ENCODE assay signal across 13 cellular contexts in the genomic region with DNA sequence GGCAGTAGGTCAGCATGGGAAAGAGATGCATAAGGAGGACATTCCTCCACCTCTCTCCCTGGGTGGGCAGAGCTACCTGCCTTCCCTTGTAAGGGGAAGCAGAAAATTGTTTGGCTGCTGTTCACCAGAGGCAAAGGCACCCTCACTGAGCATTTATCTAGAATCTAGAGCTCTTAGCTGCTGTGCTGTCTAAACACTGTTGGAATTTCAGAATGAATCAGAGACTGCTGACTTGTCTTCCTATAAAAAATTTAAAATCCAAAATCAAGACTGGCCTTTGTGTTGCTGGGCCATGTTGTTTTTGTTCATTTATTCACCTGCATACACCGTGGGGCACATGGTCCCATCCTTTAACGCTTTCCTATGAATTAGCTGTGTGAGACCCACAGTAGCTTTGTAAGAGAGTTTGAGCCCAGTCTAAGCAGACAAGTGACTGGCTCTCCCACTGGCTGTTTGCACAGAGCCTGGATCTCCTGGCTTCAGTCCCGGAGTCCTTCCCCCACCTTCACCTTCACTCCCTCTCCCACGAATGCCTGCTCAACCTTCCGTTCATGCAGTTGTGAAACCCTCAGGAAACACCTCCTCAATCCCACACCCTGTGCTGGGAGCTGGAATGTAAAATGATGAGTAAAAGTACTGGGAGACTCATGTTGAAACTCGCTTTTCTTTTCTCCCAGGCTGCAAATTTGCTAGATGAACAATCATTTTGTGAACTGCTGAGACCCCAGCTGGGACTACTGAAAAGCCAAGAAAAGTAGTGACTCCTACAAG.
DNase-seq lines count a peak whose midpoint lies in the region; ATAC-seq and TF ChIP-seq lines count a peak whose summit lies in the region.
"Had no signal": no experiment of that assay in that cellular context is flagged by ENCODE, and none has a peak within 500 bp of the region (broad histone marks: within the 10 kb centered on the region; RNA-seq: fewer than 3 reads in every experiment).

No MANE protein-coding gene starts in this region.

- in situ Hi-C loops in GM23248 (cut with MboI) = no loop called here

- no peaks in the 10 kb centered on the region for H3K79me2 ChIP-seq in GM23248 (ENCODE audit: insufficient read depth)

- no peaks in the 10 kb centered on the region for H4K20me1 ChIP-seq in GM23248 (ENCODE audit: insufficient read depth)

- H3K9me2 ChIP-seq in GM23248 (ENCODE audit: insufficient read depth) = no peaks in the 10 kb centered on the region

- no peak for ATAC-seq in GM18520 (IDR thresholded peaks at IDR 0.05; ENCODE audit: unreplicated experiment)
- no peak for ATAC-seq in stimulated activated naive CD8-positive, alpha-beta T cell treated with anti-CD3 and anti-CD28 coated beads, Interleukin-15, Interleukin-2, amounts not matched to agents 100 U/mL and 50 U/mL, for 24 hours
- ATAC-seq: gastroesophageal sphincter, T-cell had no signal

- peak overlapping the region; percentile 52 for H2AFZ ChIP-seq in GM23248

- H3K27ac ChIP-seq in GM23248 (peak overlapping the region; percentile 89), VCaP (peak overlapping the region; percentile 59)
- H3K27ac ChIP-seq: ascending aorta, gastroesophageal sphincter had no signal

- H3K27me3 ChIP-seq in GM23248 (replicated peaks; ENCODE audit: insufficient read depth) (no peaks in the 10 kb centered on the region), BE2C (no peaks in the 10 kb centered on the region)
- H3K27me3 ChIP-seq: ascending aorta had no signal

- H3K4me2 ChIP-seq in GM23248 (ENCODE audit: unreplicated experiment) = peak overlapping the region; percentile 71

- DNase-seq in GM23248 = peak; percentile 81
- DNase-seq in fibroblast of the aortic adventitia (ENCODE audit: low read depth) = peak; percentile 47
- peak; percentile 77 for DNase-seq in skeletal muscle cell (ENCODE audit: low read depth)
- DNase-seq in BE2C = no peak
- DNase-seq in stimulated activated naive CD8-positive, alpha-beta T cell treated with anti-CD3 and anti-CD28 coated beads, Interleukin-15, Interleukin-2, amounts not matched to agents 100 U/mL and 50 U/mL, for 24 hours = no peak
- DNase-seq in NCI-H446 (lab: John Stamatoyannopoulos, UW) = no peak
- DNase-seq: DMS153, NCI-H510A treated with DMSO at 0.1 percent for 48 hours, T-cell had no signal

- no peaks in the 10 kb centered on the region for H3K36me3 ChIP-seq in GM23248 (ENCODE audit: low read depth)
- H3K36me3 ChIP-seq in BE2C = no peaks in the 10 kb centered on the region
- H3K36me3 ChIP-seq: ascending aorta, gastroesophageal sphincter had no signal

- H3K4me1 ChIP-seq in GM23248 (ENCODE audit: insufficient read depth) = peaks cover 15% of the 10 kb centered on the region
- H3K4me1 ChIP-seq in BE2C = no peaks in the 10 kb centered on the region
- H3K4me1 ChIP-seq: ascending aorta had no signal

- H3K4me3 ChIP-seq in GM23248 = peak overlapping the region; percentile 50
- no peak overlapping the region for H3K4me3 ChIP-seq in fibroblast of the aortic adventitia (ENCODE audit: low read depth, low read length)
- no peak overlapping the region for H3K4me3 ChIP-seq in skeletal muscle cell (ENCODE audit: low read depth, low read length)
- no peak overlapping the region for H3K4me3 ChIP-seq in BE2C (ENCODE audit: low read depth, low read length)
- H3K4me3 ChIP-seq: ascending aorta, gastroesophageal sphincter had no signal

- H3F3A ChIP-seq in GM23248 (ENCODE audit: insufficient read depth) = peaks cover 27% of the 10 kb centered on the region

- WGBS in GM23248 (ENCODE audit: low coverage in 1 of 2, low lambda C conversion rate in 2 of 2, missing lambda C conversion rate in 2 of 2), 2 experiments = 14 to 17% methylated on average over 6 of the region's 6 CpGs

- no peaks in the 10 kb centered on the region for H3K9me3 ChIP-seq in GM23248 (ENCODE audit: low read depth)
- no peaks in the 10 kb centered on the region for H3K9me3 ChIP-seq in BE2C
- H3K9me3 ChIP-seq: ascending aorta, gastroesophageal sphincter had no signal

- peak overlapping the region; percentile 71 for H3K9ac ChIP-seq in GM23248

- no peak for TF ChIP-seq CTCF in VCaP (conservative IDR thresholded peaks at IDR 0.05)
- no peak for TF ChIP-seq CTCF in fibroblast of the aortic adventitia (IDR thresholded peaks at IDR 0.05; ENCODE audit: insufficient read depth, low read length)
- no peak for TF ChIP-seq CTCF in BE2C (IDR thresholded peaks at IDR 0.05; ENCODE audit: low read depth, low read length)

Comparison
In these comparisons a context has a peak if more than half of its experiments do, and no peak if none do; other contexts are left out.
1. DNase-seq: peak in GM23248 (single experiment), fibroblast of the aortic adventitia (single experiment) and skeletal muscle cell (single experiment); none in BE2C (single experiment), stimulated activated naive CD8-positive, alpha-beta T cell treated with anti-CD3 and anti-CD28 coated beads, Interleukin-15, Interleukin-2, amounts not matched to agents 100 U/mL and 50 U/mL, for 24 hours (single experiment) and NCI-H446 (0 of 2).